Comparison of ENCODE assay signal across 14 cellular contexts in the genomic region with DNA sequence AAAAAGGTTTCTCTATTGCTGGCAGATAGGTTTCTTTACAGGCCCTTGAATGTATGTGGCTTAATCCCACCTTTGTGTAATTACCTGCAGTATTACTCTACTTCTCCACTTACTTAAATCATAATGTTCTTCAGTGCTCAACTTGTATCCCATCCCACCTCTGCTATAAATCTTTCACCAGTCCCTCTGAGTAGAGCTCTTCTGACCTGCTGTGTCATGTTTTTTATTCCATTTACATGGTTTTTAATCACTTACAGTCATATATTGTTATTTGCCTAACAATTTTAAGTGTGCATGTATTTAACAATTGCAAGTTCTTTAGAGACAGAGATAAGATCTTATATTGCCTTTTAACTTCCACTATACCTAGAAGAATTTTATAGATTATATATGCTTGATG. TPM values are rescaled to one million over a fixed set of nuclear protein-coding genes. Genes with fewer than 3 reads are reported as not detected.
A peak's percentile ranks its signal among the peaks of the same experiment; 100 is the strongest.
DNase-seq lines count a peak whose midpoint lies in the region; ATAC-seq and TF ChIP-seq lines count a peak whose summit lies in the region.
"Had no signal": no experiment of that assay in that cellular context is flagged by ENCODE, and none has a peak within 500 bp of the region (broad histone marks: within the 10 kb centered on the region; RNA-seq: fewer than 3 reads in every experiment).

No MANE protein-coding gene starts in this region.

- CTCF ChIA-PET in activated CD8-positive, alpha-beta memory T cell treated with anti-CD3 and anti-CD28 coated beads, Interleukin-2, amount 10 ng/mL, durations not matched to agents 7 days and 5 days (lab: Charles Lee): no interaction called here

- H3K9me3 ChIP-seq in GM23248 (ENCODE audit: low read depth): no peaks in the 10 kb centered on the region
- H3K9me3 ChIP-seq in T-helper 17 cell (ENCODE audit: control insufficient read depth, low read length, poor library complexity, severe bottlenecking): no peaks in the 10 kb centered on the region

- peaks cover 36% of the 10 kb centered on the region for H3K36me3 Mint-ChIP-seq in activated CD8-positive, alpha-beta memory T cell treated with anti-CD3 and anti-CD28 coated beads, Interleukin-2, amount 10 ng/mL, durations not matched to agents 7 days and 5 days
- H3K36me3 Mint-ChIP-seq in T-helper 17 cell (ENCODE audit: low read depth): peaks cover 10% of the 10 kb centered on the region
- peaks cover 35% of the 10 kb centered on the region for H3K36me3 Mint-ChIP-seq in nephron (ENCODE audit: low read depth)

- no peaks in the 10 kb centered on the region for H3K27me3 ChIP-seq in GM23248 (replicated peaks; ENCODE audit: insufficient read depth)
- H3K27me3 ChIP-seq in dorsolateral prefrontal cortex: no peaks in the 10 kb centered on the region

- peaks cover 65% of the 10 kb centered on the region for H3K4me1 ChIP-seq in GM23248 (ENCODE audit: insufficient read depth)

- H3K9me3 Mint-ChIP-seq in activated CD8-positive, alpha-beta memory T cell treated with anti-CD3 and anti-CD28 coated beads, Interleukin-2, amount 10 ng/mL, durations not matched to agents 7 days and 5 days (ENCODE audit: low read depth): no peaks in the 10 kb centered on the region
- H3K9me3 Mint-ChIP-seq in nephron: no peaks in the 10 kb centered on the region
- H3K9me3 Mint-ChIP-seq: activated T-helper 2 cell treated with anti-CD3 and anti-CD28 coated beads, Interferon-gamma antibody, Interleukin-2, Interleukin-4, amounts not matched to agents 10 μg/mL and 5 μg/mL and 100 μg/mL, durations not matched to agents 14 hours and 24 hours and 36 hours had no signal

- no peaks in the 10 kb centered on the region for H3K9me2 ChIP-seq in GM23248 (ENCODE audit: insufficient read depth)

- DNase-seq in activated CD8-positive, alpha-beta memory T cell treated with anti-CD3 and anti-CD28 coated beads, Interleukin-2, amount 10 ng/mL, durations not matched to agents 7 days and 5 days: no peak
- no peak for DNase-seq in activated CD8-positive, alpha-beta memory T cell treated with anti-CD3 and anti-CD28 coated beads, Interleukin-2, amount 50 U/mL, for 4 hours
- no peak for DNase-seq in GM23248
- DNase-seq in T-helper 17 cell: no peak
- DNase-seq in dorsolateral prefrontal cortex: no peak
- no peak for DNase-seq in left cardiac atrium
- DNase-seq in NCI-H2196 treated with DMSO at 0.1 percent for 48 hours (lab: John Stamatoyannopoulos, UW; ENCODE audit: unreplicated experiment): no peak
- DNase-seq: activated CD4-positive, alpha-beta T cell treated with anti-CD3 and anti-CD28 coated beads, Interleukin-2, amount 10 ng/mL, durations not matched to agents 7 days and 5 days; hippocampal formation; kidney glomerular epithelial cell; NCI-H187; SIG-M5 had no signal

- no peak overlapping the region for H3K4me3 ChIP-seq in GM23248
- no peak overlapping the region for H3K4me3 ChIP-seq in dorsolateral prefrontal cortex

- peak overlapping the region; percentile 0 for H3K4me2 ChIP-seq in GM23248 (ENCODE audit: unreplicated experiment)

- peaks cover 4% of the 10 kb centered on the region for H3K27me3 Mint-ChIP-seq in activated CD8-positive, alpha-beta memory T cell treated with anti-CD3 and anti-CD28 coated beads, Interleukin-2, amount 10 ng/mL, durations not matched to agents 7 days and 5 days
- peaks cover 15% of the 10 kb centered on the region for H3K27me3 Mint-ChIP-seq in T-helper 17 cell
- no peaks in the 10 kb centered on the region for H3K27me3 Mint-ChIP-seq in nephron (ENCODE audit: low read depth)

- intact Hi-C loops in dorsolateral prefrontal cortex (cut with DNase I): no loop called here
- intact Hi-C loops in left cardiac atrium (cut with DNase I): no loop called here

- peaks cover 18% of the 10 kb centered on the region for H3F3A ChIP-seq in GM23248 (ENCODE audit: insufficient read depth)

- no peak overlapping the region for H3K4me3 Mint-ChIP-seq in activated CD8-positive, alpha-beta memory T cell treated with anti-CD3 and anti-CD28 coated beads, Interleukin-2, amount 10 ng/mL, durations not matched to agents 7 days and 5 days
- H3K4me3 Mint-ChIP-seq in T-helper 17 cell (peak overlapping the region; percentile 68), nephron (peak overlapping the region; percentile 39 to 72 (median 41))

- H3K4me1 Mint-ChIP-seq in activated CD8-positive, alpha-beta memory T cell treated with anti-CD3 and anti-CD28 coated beads, Interleukin-2, amount 10 ng/mL, durations not matched to agents 7 days and 5 days: peaks cover 30% of the 10 kb centered on the region
- H3K4me1 Mint-ChIP-seq in T-helper 17 cell (peaks cover 41% of the 10 kb centered on the region), nephron (peaks cover 41% of the 10 kb centered on the region)

- in situ Hi-C loops in GM23248 (cut with MboI): no loop called here

- peaks cover 7% of the 10 kb centered on the region; the same call in 1 of the 2 replicates for H3K36me3 ChIP-seq in GM23248 (ENCODE audit: low read depth)

- H2AFZ ChIP-seq in GM23248: no peak overlapping the region

- H4K20me1 ChIP-seq in GM23248 (ENCODE audit: insufficient read depth): no peaks in the 10 kb centered on the region

- H3K27ac ChIP-seq in GM23248 (no peak overlapping the region), dorsolateral prefrontal cortex (no peak overlapping the region)

- peaks cover 45% of the 10 kb centered on the region for H3K79me2 ChIP-seq in GM23248 (ENCODE audit: insufficient read depth)

- no peak for ATAC-seq in activated CD8-positive, alpha-beta memory T cell treated with anti-CD3 and anti-CD28 coated beads, Interleukin-2, amount 10 ng/mL, durations not matched to agents 7 days and 5 days
- ATAC-seq in T-helper 17 cell: no peak
- no peak for ATAC-seq in left cardiac atrium

- no peak for TF ChIP-seq CTCF in nephron (IDR thresholded peaks at IDR 0.05; ENCODE audit: unreplicated experiment in 3 of 3)
- TF ChIP-seq CTCF in dorsolateral prefrontal cortex (IDR thresholded peaks at IDR 0.05 in 54 of 56, conservative IDR thresholded peaks at IDR 0.05 in 2 of 56; ENCODE audit: low read depth in 1 of 56, partially characterized antibody in 56 of 56): no peak

- peak overlapping the region; percentile 18 for H3K27ac Mint-ChIP-seq in activated CD8-positive, alpha-beta memory T cell treated with anti-CD3 and anti-CD28 coated beads, Interleukin-2, amount 10 ng/mL, durations not matched to agents 7 days and 5 days
- H3K27ac Mint-ChIP-seq in T-helper 17 cell (no peak overlapping the region), nephron (peak overlapping the region in 1 of 3 experiments; percentile 32)
- H3K27ac Mint-ChIP-seq: activated CD4-positive, alpha-beta T cell treated with anti-CD3 and anti-CD28 coated beads, Interleukin-2, amount 10 ng/mL, durations not matched to agents 7 days and 5 days; activated T-helper 2 cell treated with anti-CD3 and anti-CD28 coated beads, Interferon-gamma antibody, Interleukin-2, Interleukin-4, amounts not matched to agents 10 μg/mL and 5 μg/mL and 100 μg/mL, durations not matched to agents 14 hours and 24 hours and 36 hours had no signal

- H3K9ac ChIP-seq in GM23248: no peak overlapping the region

RNA-seq across cellular contexts. Expression of a gene that starts 2.4 kb away (rescaled TPM):
- total RNA-seq in activated CD8-positive, alpha-beta memory T cell treated with anti-CD3 and anti-CD28 coated beads, Interleukin-2, amount 10 ng/mL, durations not matched to agents 7 days and 5 days: 10 to 100 TPM; 37.6 to 45.1 TPM
- 52.0 and 65.3 TPM in 2 replicates for total RNA-seq in GM23248 (2014; rRNA removed; shearing (Covaris generic))
- 81.9 and 83.5 TPM in 2 replicates for polyA plus RNA-seq in GM23248 (2016; fragmentation: Nextera tagmentation; extraction: Ambion mirVana)
- 10 to 100 TPM; 19.6 to 21.4 TPM for total RNA-seq in T-helper 17 cell
- 10 to 100 TPM; 22.0 to 71.3 (median 38.2) TPM for total RNA-seq in dorsolateral prefrontal cortex
- 10 to 100 TPM; 20.2 to 23.6 TPM for total RNA-seq in left cardiac atrium

RNA-seq across cellular contexts. Expression of a gene that starts 16.4 kb away (rescaled TPM):
- 1 to 10 TPM; 1.6 to 3.3 TPM for total RNA-seq in activated CD8-positive, alpha-beta memory T cell treated with anti-CD3 and anti-CD28 coated beads, Interleukin-2, amount 10 ng/mL, durations not matched to agents 7 days and 5 days
- 1.4 and 2.7 TPM in 2 replicates for total RNA-seq in GM23248 (2014; rRNA removed; shearing (Covaris generic))
- 0.91 and 0.94 TPM in 2 replicates for polyA plus RNA-seq in GM23248 (2016; fragmentation: Nextera tagmentation; extraction: Ambion mirVana)
- total RNA-seq in T-helper 17 cell: under 1 TPM; 0.26 to 0.40 TPM
- total RNA-seq in dorsolateral prefrontal cortex: 10 to 100 TPM; 33.1 to 91.2 (median 49.7) TPM
- total RNA-seq in left cardiac atrium: 1 to 10 TPM; 3.8 to 4.9 TPM
